Comparison of ENCODE assay signal across 15 cellular contexts in genomic region chr19:1035998-1036621, GRCh38. TPM values are rescaled to one million over a fixed set of nuclear protein-coding genes. Genes with fewer than 3 reads are reported as not detected.
DNase-seq lines count a peak whose midpoint lies in the region; ATAC-seq and TF ChIP-seq lines count a peak whose summit lies in the region.
"Had no signal": no experiment of that assay in that cellular context is flagged by ENCODE, and none has a peak within 500 bp of the region (broad histone marks: within the 10 kb centered on the region; RNA-seq: fewer than 3 reads in every experiment).

No MANE protein-coding gene starts in this region.

- peaks cover 6 to 34% of the 10 kb centered on the region in 2 experiments; a peak in 3 of 4 replicates for H3K4me1 ChIP-seq in HCT116 (ENCODE audit: control insufficient read depth in 1 of 2, insufficient read depth in 2 of 2, low read length in 2 of 2)
- peaks cover 5 to 7% of the 10 kb centered on the region in 2 donors for H3K4me1 ChIP-seq in neuronal stem cell (ENCODE audit: control insufficient read depth in 2 of 2, insufficient read depth in 1 of 2, low read depth in 1 of 2, low read length in 2 of 2)

- intact Hi-C loops in HCT116 (cut with micrococcal nuclease), result no loop called here

- no peak overlapping the region for H2AK5ac ChIP-seq in neuronal stem cell (ENCODE audit: low read depth, low read length)

- WGBS in neuronal stem cell (ENCODE audit: extremely low coverage in 2 of 2, insufficient read length in 2 of 2, insufficient replicate concordance in 1 of 2), 2 donors, result no CpG with 5 or more reads among the region's 29 CpGs

- no peaks in the 10 kb centered on the region for H4K20me1 ChIP-seq in HCT116 (ENCODE audit: insufficient read depth)

- H4K8ac ChIP-seq in neuronal stem cell (ENCODE audit: low read depth, low read length), result peak overlapping the region; percentile 3

- no peak for TF ChIP-seq RAD21 in HCT116 (IDR thresholded peaks at IDR 0.05; ENCODE audit: low read depth)

- H3K27me3 ChIP-seq in HCT116 (ENCODE audit: insufficient read depth, low read length) (no peaks in the 10 kb centered on the region), neuronal stem cell (ENCODE audit: control insufficient read depth in 3 of 3, insufficient read depth in 3 of 3, low read depth in 1 of 3, low read length in 3 of 3) (peaks cover 0 to 2% (median 0%) of the 10 kb centered on the region in 3 experiments)

- ATAC-seq in HCT116 (no peak), GM18511 (IDR thresholded peaks at IDR 0.05; ENCODE audit: unreplicated experiment) (no peak)
- ATAC-seq in activated naive CD8-positive, alpha-beta T cell treated with anti-CD3 and anti-CD28 coated beads, Interleukin-2, amount 10 ng/mL, durations not matched to agents 7 days and 5 days (ENCODE audit: low read depth), result no peak
- ATAC-seq: stimulated activated effector memory CD8-positive, alpha-beta T cell treated with anti-CD3 and anti-CD28 coated beads, Interleukin-12 subunit alpha, Interleukin-12 subunit beta, amount 100 ng/mL, for 72 hours had no signal

- no peak overlapping the region for H3K4me3 Mint-ChIP-seq in activated naive CD8-positive, alpha-beta T cell treated with anti-CD3 and anti-CD28 coated beads, Interleukin-2, amount 10 ng/mL, durations not matched to agents 7 days and 5 days
- H3K4me3 Mint-ChIP-seq: stimulated activated effector memory CD8-positive, alpha-beta T cell treated with anti-CD3 and anti-CD28 coated beads, Interleukin-12 subunit alpha, Interleukin-12 subunit beta, amount 100 ng/mL, for 72 hours had no signal

- peaks cover 23% of the 10 kb centered on the region; the same call in 1 of the 2 replicates for H3K79me2 ChIP-seq in HCT116 (ENCODE audit: insufficient read depth, low read length)

- H3K4me3 ChIP-seq in HCT116 (replicated peaks in 1 of 2; ENCODE audit: low read depth in 1 of 2, low read length in 2 of 2), result no peak overlapping the region
- no peak overlapping the region for H3K4me3 ChIP-seq in neuronal stem cell (ENCODE audit: low read length in 2 of 2)

- H3K27ac ChIP-seq in HCT116 (ENCODE audit: low read depth, low read length) (0 out of 2 replicates have a peak overlapping the region, but pooled peaks have one; percentile 6), neuronal stem cell (replicated peaks; ENCODE audit: low read length) (no peak overlapping the region)

- H3K4me1 Mint-ChIP-seq in activated naive CD8-positive, alpha-beta T cell treated with anti-CD3 and anti-CD28 coated beads, Interleukin-2, amount 10 ng/mL, durations not matched to agents 7 days and 5 days, result peaks cover 43% of the 10 kb centered on the region

- no peaks in the 10 kb centered on the region for H3K9me3 Mint-ChIP-seq in activated naive CD8-positive, alpha-beta T cell treated with anti-CD3 and anti-CD28 coated beads, Interleukin-2, amount 10 ng/mL, durations not matched to agents 7 days and 5 days
- H3K9me3 Mint-ChIP-seq: stimulated activated effector memory CD8-positive, alpha-beta T cell treated with anti-CD3 and anti-CD28 coated beads, Interleukin-12 subunit alpha, Interleukin-12 subunit beta, amount 100 ng/mL, for 72 hours had no signal

- RAD21 ChIA-PET in HCT116 (lab: Charles Lee; ENCODE audit: low non-redundant PET in 1 of 2, low total read pairs in 2 of 2, uncharacterized antibody in 2 of 2, unreplicated experiment in 2 of 2), result no interaction called here

- no peak overlapping the region for H2AFZ ChIP-seq in HCT116 (ENCODE audit: low read depth, low read length, poor library complexity, severe bottlenecking)
- H2AFZ ChIP-seq in neuronal stem cell (ENCODE audit: low read length), result no peak overlapping the region

- no peak overlapping the region for H2BK5ac ChIP-seq in neuronal stem cell (ENCODE audit: low read length)

- H3K4ac ChIP-seq in neuronal stem cell (ENCODE audit: low read length), result no peak overlapping the region

- no peak overlapping the region for H3K18ac ChIP-seq in neuronal stem cell (ENCODE audit: low read length)

- no peak overlapping the region for H3K14ac ChIP-seq in neuronal stem cell (ENCODE audit: low read length)

- H3K4me2 ChIP-seq in HCT116 (ENCODE audit: low read length) (no peak overlapping the region), neuronal stem cell (ENCODE audit: insufficient read depth, low read length, poor library complexity, severe bottlenecking) (peak overlapping the region; percentile 11)

- no peak for TF ChIP-seq CTCF in HCT116 (IDR thresholded peaks at IDR 0.05 in 2 of 3, conservative IDR thresholded peaks at IDR 0.05 in 1 of 3; ENCODE audit: borderline replicate concordance in 1 of 3, insufficient read depth in 1 of 3, low read depth in 2 of 3, low read length in 2 of 3)

- H3K9me3 ChIP-seq in HCT116 (ENCODE audit: control insufficient read depth in 1 of 2, insufficient read depth in 1 of 2, low read depth in 1 of 2, low read length in 2 of 2) (no peaks in the 10 kb centered on the region), neuronal stem cell (replicated peaks in 1 of 2; ENCODE audit: control insufficient read depth in 2 of 2, insufficient read depth in 1 of 2, low read depth in 1 of 2, low read length in 2 of 2) (no peaks in the 10 kb centered on the region)

- POLR2A ChIA-PET in HCT116 (lab: Charles Lee), result no interaction called here
- POLR2A ChIA-PET in activated naive CD8-positive, alpha-beta T cell treated with anti-CD3 and anti-CD28 coated beads, Interleukin-2, amount 10 ng/mL, durations not matched to agents 7 days and 5 days (lab: Charles Lee), result interaction anchor here (0.9 to 7.7 kb wide), 6 partner anchors 8 to 50 kb away, joined by 3 to 82 read pairs (median 8); partner anchors contain the start of genes ARHGAP45, CNN2 and RNU6-2

- H2BK15ac ChIP-seq in neuronal stem cell (ENCODE audit: low read length), result no peak overlapping the region

- H3K27ac Mint-ChIP-seq in activated naive CD8-positive, alpha-beta T cell treated with anti-CD3 and anti-CD28 coated beads, Interleukin-2, amount 10 ng/mL, durations not matched to agents 7 days and 5 days, result peak overlapping the region; percentile 54

- TF ChIP-seq POLR2A in HCT116 (IDR thresholded peaks at IDR 0.05; ENCODE audit: borderline replicate concordance, extremely low read depth, insufficient read depth, insufficient read length), result no peak

- no TSS peak for BruUV-seq in HCT116 (replicated peaks; lab: Mats Ljungman, UMichigan)

- peak overlapping the region; percentile 73 for H3K23ac ChIP-seq in neuronal stem cell (ENCODE audit: low read depth, low read length, poor library complexity)

- no peak overlapping the region for H4K91ac ChIP-seq in neuronal stem cell (ENCODE audit: low read depth, low read length, poor library complexity)

- CTCF ChIA-PET in HCT116 (lab: Charles Lee), result no interaction called here

- H3K9me2 ChIP-seq in HCT116 (ENCODE audit: insufficient read depth), result no peaks in the 10 kb centered on the region

- H2BK12ac ChIP-seq in neuronal stem cell (ENCODE audit: low read length), result peak overlapping the region; percentile 22

- H3K79me1 ChIP-seq in neuronal stem cell (ENCODE audit: low read depth, low read length), result peaks cover 6% of the 10 kb centered on the region

- no peaks in the 10 kb centered on the region for H3K27me3 Mint-ChIP-seq in activated naive CD8-positive, alpha-beta T cell treated with anti-CD3 and anti-CD28 coated beads, Interleukin-2, amount 10 ng/mL, durations not matched to agents 7 days and 5 days

- H3K9ac ChIP-seq in HCT116 (ENCODE audit: low read length) (no peak overlapping the region), neuronal stem cell (ENCODE audit: low read depth, low read length, poor library complexity) (peak overlapping the region; percentile 44)

- DNase-seq in activated CD8-positive, alpha-beta memory T cell treated with anti-CD3 and anti-CD28 coated beads, Interleukin-2, amount 50 U/mL, for 4 hours, result peak; percentile 35
- DNase-seq in activated CD8-positive, alpha-beta memory T cell treated with anti-CD3 and anti-CD28 coated beads for 24 hours, result no peak
- DNase-seq in HCT116 (ENCODE audit: low read depth, low spot score), result no peak
- no peak for DNase-seq in activated naive CD8-positive, alpha-beta T cell treated with anti-CD3 and anti-CD28 coated beads, Interleukin-2, amount 10 ng/mL, durations not matched to agents 7 days and 5 days
- DNase-seq in neuronal stem cell (ENCODE audit: low spot score), result no peak
- DNase-seq in SK-N-DZ (ENCODE audit: low spot score), result no peak
- DNase-seq in AG08396 (ENCODE audit: low spot score), result no peak
- DNase-seq: amniotic stem cell; DMS79 treated with DMSO at 0.1 percent for 48 hours; NCI-H1417; NCI-H510A treated with DMSO at 0.1 percent for 48 hours; stimulated activated CD4-positive, alpha-beta T cell treated with anti-CD3 and anti-CD28 coated beads, Interleukin-2, amount 100 ng/mL, for 48 hours had no signal

- H3K36me3 Mint-ChIP-seq in activated naive CD8-positive, alpha-beta T cell treated with anti-CD3 and anti-CD28 coated beads, Interleukin-2, amount 10 ng/mL, durations not matched to agents 7 days and 5 days, result peaks cover 33% of the 10 kb centered on the region

- H2BK120ac ChIP-seq in neuronal stem cell (ENCODE audit: low read depth, low read length), result no peak overlapping the region

- H3K36me3 ChIP-seq in HCT116 (ENCODE audit: control insufficient read depth in 1 of 2, insufficient read depth in 2 of 2, low read length in 2 of 2) (peaks cover 18 to 21% of the 10 kb centered on the region in 2 experiments; a peak in 3 of 4 replicates), neuronal stem cell (replicated peaks in 1 of 2; ENCODE audit: control insufficient read depth in 2 of 2, insufficient read depth in 2 of 2, low read length in 2 of 2) (peaks cover 33 to 54% of the 10 kb centered on the region in 2 donors)

RNA-seq across cellular contexts. Expression of gene ABCA7, which starts 3.8 kb away (rescaled TPM):
- total RNA-seq in HCT116 (2021; ENCODE audit: unreplicated experiment), result 91.4 TPM
- polyA plus RNA-seq in HCT116 (2012), result 59.2 and 65.7 TPM in 2 replicates
- total RNA-seq in activated naive CD8-positive, alpha-beta T cell treated with anti-CD3 and anti-CD28 coated beads, Interleukin-2, amount 10 ng/mL, durations not matched to agents 7 days and 5 days, result 100 to 1,000 TPM; 145 to 146 TPM
- polyA plus RNA-seq in neuronal stem cell (2013, experiment 1 of 2), result 9.4 TPM
- 8.0 TPM for polyA plus RNA-seq in neuronal stem cell (2013, experiment 2 of 2)
- 7.6 and 10.8 TPM in 2 replicates for polyA plus RNA-seq in SK-N-DZ (2014; cell fraction: cytosol; rRNA removed)
- 71.2 and 150 TPM in 2 replicates for polyA plus RNA-seq in SK-N-DZ (2014; cell fraction: nucleus; rRNA removed)

RNA-seq across cellular contexts. Expression of gene CNN2, which starts 9.7 kb away (rescaled TPM):
- total RNA-seq in HCT116 (2021; ENCODE audit: unreplicated experiment), result 212 TPM
- 140 and 171 TPM in 2 replicates for polyA plus RNA-seq in HCT116 (2012)
- 100 to 1,000 TPM; 340 to 353 TPM for total RNA-seq in activated naive CD8-positive, alpha-beta T cell treated with anti-CD3 and anti-CD28 coated beads, Interleukin-2, amount 10 ng/mL, durations not matched to agents 7 days and 5 days
- polyA plus RNA-seq in neuronal stem cell (2013, experiment 1 of 2), result 235 TPM
- 243 TPM for polyA plus RNA-seq in neuronal stem cell (2013, experiment 2 of 2)
- 100.0 and 112 TPM in 2 replicates for polyA plus RNA-seq in SK-N-DZ (2014; cell fraction: cytosol; rRNA removed)
- polyA plus RNA-seq in SK-N-DZ (2014; cell fraction: nucleus; rRNA removed), result 50.3 and 54.1 TPM in 2 replicates

RNA-seq across cellular contexts. Expression of gene RNU6-2, which starts 14.8 kb away (rescaled TPM):
- not detected for total RNA-seq in HCT116 (2021; ENCODE audit: unreplicated experiment)
- polyA plus RNA-seq in HCT116 (2012), result not detected in 2 replicates
- not detected for total RNA-seq in activated naive CD8-positive, alpha-beta T cell treated with anti-CD3 and anti-CD28 coated beads, Interleukin-2, amount 10 ng/mL, durations not matched to agents 7 days and 5 days
- not detected for polyA plus RNA-seq in neuronal stem cell (2013, experiment 1 of 2)
- polyA plus RNA-seq in neuronal stem cell (2013, experiment 2 of 2), result not detected
- polyA plus RNA-seq in SK-N-DZ (2014; cell fraction: cytosol; rRNA removed), result not detected in 2 replicates
- polyA plus RNA-seq in SK-N-DZ (2014; cell fraction: nucleus; rRNA removed), result not detected in 2 replicates
- total RNA-seq: HT1080 had no signal

RNA-seq across cellular contexts. Expression of gene TMEM259, which starts 15.2 kb away (rescaled TPM):
- 202 TPM for total RNA-seq in HCT116 (2021; ENCODE audit: unreplicated experiment)
- polyA plus RNA-seq in HCT116 (2012), result 168 and 187 TPM in 2 replicates
- 100 to 1,000 TPM; 231 to 235 TPM for total RNA-seq in activated naive CD8-positive, alpha-beta T cell treated with anti-CD3 and anti-CD28 coated beads, Interleukin-2, amount 10 ng/mL, durations not matched to agents 7 days and 5 days
- 113 TPM for polyA plus RNA-seq in neuronal stem cell (2013, experiment 1 of 2)
- polyA plus RNA-seq in neuronal stem cell (2013, experiment 2 of 2), result 111 TPM
- 148 and 150 TPM in 2 replicates for polyA plus RNA-seq in SK-N-DZ (2014; cell fraction: cytosol; rRNA removed)
- polyA plus RNA-seq in SK-N-DZ (2014; cell fraction: nucleus; rRNA removed), result 1,654 and 1,796 TPM in 2 replicates

RNA-seq across cellular contexts. Expression of gene ARHGAP45, which starts 30.9 kb away (rescaled TPM):
- 30.4 TPM for total RNA-seq in HCT116 (2021; ENCODE audit: unreplicated experiment)
- 26.5 and 29.8 TPM in 2 replicates for polyA plus RNA-seq in HCT116 (2012)
- total RNA-seq in activated naive CD8-positive, alpha-beta T cell treated with anti-CD3 and anti-CD28 coated beads, Interleukin-2, amount 10 ng/mL, durations not matched to agents 7 days and 5 days, result 100 to 1,000 TPM; 576 to 581 TPM
- 6.9 TPM for polyA plus RNA-seq in neuronal stem cell (2013, experiment 1 of 2)
- polyA plus RNA-seq in neuronal stem cell (2013, experiment 2 of 2), result 7.4 TPM
- 3.2 and 6.2 TPM in 2 replicates for polyA plus RNA-seq in SK-N-DZ (2014; cell fraction: cytosol; rRNA removed)
- 6.1 and 10.6 TPM in 2 replicates for polyA plus RNA-seq in SK-N-DZ (2014; cell fraction: nucleus; rRNA removed)
